In genomic region chr12:114004402-114004801, GRCh38 we compare ENCODE assay signal across 8 cellular contexts.
"Had no signal": no experiment of that assay in that cellular context is flagged by ENCODE, and none has a peak within 500 bp of the region (broad histone marks: within the 10 kb centered on the region; RNA-seq: fewer than 3 reads in every experiment).

No MANE protein-coding gene starts in this region.

- H3K4me3 Mint-ChIP-seq: IgD-negative memory B cell had no signal

- H3K4me3 ChIP-seq: K562 had no signal

- H3K27ac Mint-ChIP-seq: IgD-negative memory B cell had no signal

- FAIRE-seq: HepG2, HTR-8/SVneo, K562 had no signal

- ATAC-seq: HepG2, K562 had no signal

- DNase-seq: IMR-90, KBM-7, KG1 had no signal

- H3K27ac ChIP-seq: HL-60 had no signal

- H3K9me3 Mint-ChIP-seq: IgD-negative memory B cell had no signal

- H3K36me3 Mint-ChIP-seq: IgD-negative memory B cell had no signal
